23 cellular contexts compared by ENCODE assay signal in the genomic region with DNA sequence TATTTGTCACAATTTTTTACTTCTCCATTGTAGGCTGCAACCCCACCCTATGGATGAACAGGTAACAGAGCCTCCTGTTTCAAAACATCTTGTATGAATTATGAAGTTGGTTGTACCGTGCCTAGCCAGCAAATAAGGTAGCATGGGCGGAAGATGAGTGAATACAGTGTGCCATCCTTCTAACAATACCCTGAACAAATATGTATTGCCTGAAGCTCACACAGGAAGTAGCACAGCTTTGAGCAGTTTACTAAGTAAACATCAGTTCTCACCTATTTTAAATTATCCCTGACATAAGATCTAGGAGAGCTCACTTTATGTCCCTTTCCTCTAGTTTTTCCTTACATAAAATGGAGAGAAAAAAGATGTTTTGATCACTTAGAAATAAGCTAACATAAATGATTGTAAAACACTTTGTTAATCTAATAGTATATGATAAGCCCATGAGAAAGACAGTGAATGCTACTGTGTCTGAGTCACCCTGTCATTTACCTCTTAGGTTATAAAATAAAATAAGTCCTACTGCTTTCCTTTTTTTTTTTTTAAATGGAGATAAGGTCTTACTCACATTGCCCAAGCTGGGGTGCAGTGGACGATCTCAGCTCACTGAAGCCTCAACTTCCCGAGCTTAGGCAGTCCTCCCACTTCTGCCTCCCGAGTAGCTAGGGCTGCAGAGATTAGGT. TPM values are rescaled to one million over a fixed set of nuclear protein-coding genes. Genes with fewer than 3 reads are reported as not detected.
DNase-seq lines count a peak whose midpoint lies in the region; ATAC-seq and TF ChIP-seq lines count a peak whose summit lies in the region.
"Had no signal": no experiment of that assay in that cellular context is flagged by ENCODE, and none has a peak within 500 bp of the region (broad histone marks: within the 10 kb centered on the region; RNA-seq: fewer than 3 reads in every experiment).

No MANE protein-coding gene starts in this region.

- no peak overlapping the region for H2AFZ ChIP-seq in osteoblast (ENCODE audit: low read length)

- H3K4me3 ChIP-seq in brain microvascular endothelial cell (ENCODE audit: low read depth, low read length) (no peak overlapping the region), osteoblast (ENCODE audit: insufficient read depth, low read length) (no peak overlapping the region)
- H3K4me3 ChIP-seq: gastrocnemius medialis, suprapubic skin, vagina had no signal

- H3K79me2 ChIP-seq in osteoblast (ENCODE audit: insufficient read depth, low read length) = no peaks in the 10 kb centered on the region

- no peaks in the 10 kb centered on the region for H3K4me1 ChIP-seq in osteoblast (ENCODE audit: insufficient read depth, low read length)
- H3K4me1 ChIP-seq: suprapubic skin, vagina had no signal

- in situ Hi-C loops in brain microvascular endothelial cell (cut with HindIII; ENCODE audit: low pct_ligation_motif_present, low sequenced_read_pairs) = no loop called here

- H3K27ac Mint-ChIP-seq in activated CD4-positive, alpha-beta T cell treated with anti-CD3 and anti-CD28 coated beads, Interleukin-2, amount 10 ng/mL, durations not matched to agents 7 days and 5 days = peak overlapping the region; percentile 7
- H3K27ac Mint-ChIP-seq in stimulated activated effector memory CD8-positive, alpha-beta T cell treated with anti-CD3 and anti-CD28 coated beads, Interleukin-12 subunit alpha, Interleukin-12 subunit beta, amount 100 ng/mL, for 72 hours = peak overlapping the region; percentile 23
- H3K27ac Mint-ChIP-seq: activated CD4-positive, alpha-beta T cell treated with anti-CD3 and anti-CD28 coated beads, Interleukin-2, amount 10 ng/mL, durations not matched to agents 24 days and 14 days; mesothelial cell of epicardium had no signal

- no peaks in the 10 kb centered on the region for H3K9me3 Mint-ChIP-seq in activated CD4-positive, alpha-beta T cell treated with anti-CD3 and anti-CD28 coated beads, Interleukin-2, amount 10 ng/mL, durations not matched to agents 7 days and 5 days
- H3K9me3 Mint-ChIP-seq in stimulated activated effector memory CD8-positive, alpha-beta T cell treated with anti-CD3 and anti-CD28 coated beads, Interleukin-12 subunit alpha, Interleukin-12 subunit beta, amount 100 ng/mL, for 72 hours = no peaks in the 10 kb centered on the region
- H3K9me3 Mint-ChIP-seq: activated CD4-positive, alpha-beta T cell treated with anti-CD3 and anti-CD28 coated beads, Interleukin-2, amount 10 ng/mL, durations not matched to agents 24 days and 14 days; mesothelial cell of epicardium had no signal

- no peaks in the 10 kb centered on the region for H3K27me3 Mint-ChIP-seq in activated CD4-positive, alpha-beta T cell treated with anti-CD3 and anti-CD28 coated beads, Interleukin-2, amount 10 ng/mL, durations not matched to agents 7 days and 5 days
- H3K27me3 Mint-ChIP-seq: activated CD4-positive, alpha-beta T cell treated with anti-CD3 and anti-CD28 coated beads, Interleukin-2, amount 10 ng/mL, durations not matched to agents 24 days and 14 days had no signal

- no peak for TF ChIP-seq CTCF in brain microvascular endothelial cell (IDR thresholded peaks at IDR 0.05; ENCODE audit: low read depth, low read length, missing control alignments)
- TF ChIP-seq CTCF in osteoblast (IDR thresholded peaks at IDR 0.05; ENCODE audit: extremely low read depth, low read depth, low read length) = no peak

- no peaks in the 10 kb centered on the region for H4K20me1 ChIP-seq in osteoblast (ENCODE audit: insufficient read depth, low read length)

- H3K4me2 ChIP-seq in osteoblast (ENCODE audit: insufficient read depth, low read length) = no peak overlapping the region

- POLR2A ChIA-PET in activated CD4-positive, alpha-beta T cell treated with anti-CD3 and anti-CD28 coated beads, Interleukin-2, amount 10 ng/mL, durations not matched to agents 7 days and 5 days (lab: Charles Lee) = no interaction called here

- H3K36me3 ChIP-seq in brain microvascular endothelial cell (replicated peaks) = peaks cover 2% of the 10 kb centered on the region
- peaks cover 32% of the 10 kb centered on the region for H3K36me3 ChIP-seq in osteoblast (ENCODE audit: insufficient read depth, low read length)

- H3K9me3 ChIP-seq in osteoblast (ENCODE audit: low read depth, low read length) = no peaks in the 10 kb centered on the region
- H3K9me3 ChIP-seq: gastrocnemius medialis, suprapubic skin, vagina had no signal

- no peak overlapping the region for H3K4me3 Mint-ChIP-seq in activated CD4-positive, alpha-beta T cell treated with anti-CD3 and anti-CD28 coated beads, Interleukin-2, amount 10 ng/mL, durations not matched to agents 7 days and 5 days
- no peak overlapping the region for H3K4me3 Mint-ChIP-seq in stimulated activated effector memory CD8-positive, alpha-beta T cell treated with anti-CD3 and anti-CD28 coated beads, Interleukin-12 subunit alpha, Interleukin-12 subunit beta, amount 100 ng/mL, for 72 hours
- H3K4me3 Mint-ChIP-seq: activated CD4-positive, alpha-beta T cell treated with anti-CD3 and anti-CD28 coated beads, Interleukin-2, amount 10 ng/mL, durations not matched to agents 24 days and 14 days; mesothelial cell of epicardium had no signal

- H3K27me3 ChIP-seq in brain microvascular endothelial cell (replicated peaks) (no peaks in the 10 kb centered on the region), osteoblast (ENCODE audit: insufficient read depth, low read length) (no peaks in the 10 kb centered on the region)
- H3K27me3 ChIP-seq: gastrocnemius medialis, suprapubic skin, vagina had no signal

- H3K27ac ChIP-seq in brain microvascular endothelial cell = no peak overlapping the region
- H3K27ac ChIP-seq in osteoblast (ENCODE audit: low read depth, low read length) = no peak overlapping the region
- H3K27ac ChIP-seq: C4-2B, gastrocnemius medialis, HL-60, suprapubic skin, vagina had no signal

- H3K4me1 Mint-ChIP-seq in activated CD4-positive, alpha-beta T cell treated with anti-CD3 and anti-CD28 coated beads, Interleukin-2, amount 10 ng/mL, durations not matched to agents 7 days and 5 days = peaks cover 19% of the 10 kb centered on the region
- H3K4me1 Mint-ChIP-seq in stimulated activated effector memory CD8-positive, alpha-beta T cell treated with anti-CD3 and anti-CD28 coated beads, Interleukin-12 subunit alpha, Interleukin-12 subunit beta, amount 100 ng/mL, for 72 hours = peaks cover 4% of the 10 kb centered on the region
- H3K4me1 Mint-ChIP-seq: mesothelial cell of epicardium had no signal

- H3K36me3 Mint-ChIP-seq in activated CD4-positive, alpha-beta T cell treated with anti-CD3 and anti-CD28 coated beads, Interleukin-2, amount 10 ng/mL, durations not matched to agents 7 days and 5 days (ENCODE audit: low read depth) = peaks cover 2% of the 10 kb centered on the region
- peaks cover 6% of the 10 kb centered on the region for H3K36me3 Mint-ChIP-seq in stimulated activated effector memory CD8-positive, alpha-beta T cell treated with anti-CD3 and anti-CD28 coated beads, Interleukin-12 subunit alpha, Interleukin-12 subunit beta, amount 100 ng/mL, for 72 hours

- ATAC-seq in stimulated activated effector memory CD8-positive, alpha-beta T cell treated with anti-CD3 and anti-CD28 coated beads, Interleukin-12 subunit alpha, Interleukin-12 subunit beta, amount 100 ng/mL, for 72 hours = no peak
- no peak for ATAC-seq in GM21367 (IDR thresholded peaks at IDR 0.05; ENCODE audit: unreplicated experiment)
- ATAC-seq in GM21576 (IDR thresholded peaks at IDR 0.05; ENCODE audit: unreplicated experiment) = no peak
- ATAC-seq: gastrocnemius medialis, left lobe of liver had no signal

- no peak for DNase-seq in activated CD4-positive, alpha-beta T cell treated with anti-CD3 and anti-CD28 coated beads, Interleukin-2, amount 10 ng/mL, durations not matched to agents 7 days and 5 days
- no peak for DNase-seq in activated CD4-positive, alpha-beta T cell treated with anti-CD3 and anti-CD28 coated beads, Interleukin-2, amount 50 U/mL, for 48 hours
- DNase-seq in NCI-H2029 treated with DMSO at 0.1 percent for 48 hours (lab: John Stamatoyannopoulos, UW) (peak; percentile 11), brain microvascular endothelial cell (peak; percentile 5), osteoblast (ENCODE audit: insufficient read length, low spot score, missing footprints) (no peak)
- no peak for DNase-seq in stimulated activated effector memory CD8-positive, alpha-beta T cell treated with anti-CD3 and anti-CD28 coated beads, Interleukin-12 subunit alpha, Interleukin-12 subunit beta, amount 100 ng/mL, for 72 hours (ENCODE audit: low spot score in 2 of 2)
- DNase-seq: ACHN; activated CD4-positive, alpha-beta T cell treated with anti-CD3 and anti-CD28 coated beads, Interleukin-2, amount 10 ng/mL, durations not matched to agents 24 days and 14 days; activated CD8-positive, alpha-beta memory T cell treated with anti-CD3 and anti-CD28 coated beads, Interleukin-2, amount 50 U/mL, for 4 hours; DMS79 treated with DMSO at 0.1 percent for 48 hours; gastrocnemius medialis; HCEC 1CT; MV-4-11; NCI-H2171; stimulated activated CD4-positive, alpha-beta T cell treated with anti-CD3 and anti-CD28 coated beads, Interleukin-12 subunit alpha, Interleukin-12 subunit beta, amount 100 ng/mL, for 4 hours had no signal

- CTCF ChIA-PET in activated CD4-positive, alpha-beta T cell treated with anti-CD3 and anti-CD28 coated beads, Interleukin-2, amount 10 ng/mL, durations not matched to agents 7 days and 5 days (lab: Charles Lee) = interaction anchor here (1.0 to 1.2 kb wide), 2 partner anchors 23 to 190 kb away, joined by 3 to 4 read pairs; partner anchors contain the start of gene DCK

RNA-seq across cellular contexts. Expression of gene GRSF1, which starts 36.6 kb away (rescaled TPM):
- 10 to 100 TPM; 65.2 to 76.8 TPM for total RNA-seq in activated CD4-positive, alpha-beta T cell treated with anti-CD3 and anti-CD28 coated beads, Interleukin-2, amount 10 ng/mL, durations not matched to agents 7 days and 5 days
- 78.1 and 79.3 TPM in 2 replicates for total RNA-seq in osteoblast

Comparison
In these comparisons a context has a peak if more than half of its experiments do, and no peak if none do; other contexts are left out.
1. DNase-seq: peak in NCI-H2029 treated with DMSO at 0.1 percent for 48 hours (single experiment) and brain microvascular endothelial cell (single experiment); none in activated CD4-positive, alpha-beta T cell treated with anti-CD3 and anti-CD28 coated beads, Interleukin-2, amount 10 ng/mL, durations not matched to agents 7 days and 5 days (single experiment), activated CD4-positive, alpha-beta T cell treated with anti-CD3 and anti-CD28 coated beads, Interleukin-2, amount 50 U/mL, for 48 hours (0 of 2), stimulated activated effector memory CD8-positive, alpha-beta T cell treated with anti-CD3 and anti-CD28 coated beads, Interleukin-12 subunit alpha, Interleukin-12 subunit beta, amount 100 ng/mL, for 72 hours (0 of 2) and osteoblast (single experiment).